ENCODE assay signal across 30 cellular contexts in the genomic region with DNA sequence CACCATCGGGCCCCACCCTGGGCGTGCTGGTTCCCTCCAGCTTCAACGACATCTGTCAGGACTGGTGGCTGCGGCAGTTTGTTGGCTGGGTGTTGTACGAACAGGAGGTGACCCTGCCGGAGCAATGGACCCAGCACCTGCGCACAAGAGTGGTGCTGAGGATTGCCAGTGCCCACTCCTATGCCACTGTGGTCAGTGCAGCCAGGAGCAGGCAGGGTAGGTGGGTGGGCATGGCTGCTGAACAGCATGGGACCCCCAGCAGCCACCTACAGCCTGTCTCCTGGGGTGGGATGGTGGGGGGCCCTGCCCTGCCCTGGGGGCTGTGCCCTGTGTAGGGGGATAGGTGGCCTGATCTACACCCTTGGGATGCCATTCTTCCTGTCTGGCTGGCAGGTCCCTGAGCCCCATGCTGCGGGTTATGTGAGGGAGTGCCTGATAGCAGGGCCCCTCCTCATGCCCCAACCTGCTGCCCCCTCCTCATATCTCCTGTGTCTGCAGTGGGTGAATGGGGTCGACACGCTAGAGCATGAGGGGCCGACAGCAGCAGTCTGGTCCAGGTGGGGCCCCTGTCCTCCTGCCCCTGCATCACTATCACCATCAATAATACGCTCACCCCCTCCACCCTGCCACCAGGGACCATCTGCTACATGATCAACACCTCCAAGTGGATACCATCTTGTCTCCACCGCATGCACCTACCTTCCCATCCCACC. TPM values are rescaled to one million over a fixed set of nuclear protein-coding genes. Genes with fewer than 3 reads are reported as not detected.
"Had no signal": no experiment of that assay in that cellular context is flagged by ENCODE, and none has a peak within 500 bp of the region (broad histone marks: within the 10 kb centered on the region; RNA-seq: fewer than 3 reads in every experiment).

No MANE protein-coding gene starts in this region.

- H3K4me1 Mint-ChIP-seq: activated naive CD4-positive, alpha-beta T cell treated with anti-CD3 and anti-CD28 coated beads, Interleukin-2, amount 10 ng/mL, durations not matched to agents 7 days and 5 days; activated naive CD8-positive, alpha-beta T cell treated with anti-CD3 and anti-CD28 coated beads for 36 hours had no signal

- H3K9me2 ChIP-seq: SK-N-SH had no signal

- H3K36me3 ChIP-seq: Peyer's patch, SJCRH30 had no signal

- H3K27ac Mint-ChIP-seq: activated CD8-positive, alpha-beta T cell treated with anti-CD3 and anti-CD28 coated beads for 36 hours; activated naive CD4-positive, alpha-beta T cell treated with anti-CD3 and anti-CD28 coated beads, Interleukin-2, amount 10 ng/mL, durations not matched to agents 7 days and 5 days; activated naive CD8-positive, alpha-beta T cell treated with anti-CD3 and anti-CD28 coated beads for 36 hours; activated T-cell treated with anti-CD3 and anti-CD28 coated beads, Interleukin-2, amount 50 U/mL, for 72 hours; activated T-helper 2 cell treated with anti-CD3 and anti-CD28 coated beads, Interferon-gamma antibody, Interleukin-2, Interleukin-4, amounts not matched to agents 10 μg/mL and 5 μg/mL and 100 μg/mL, durations not matched to agents 14 hours and 24 hours and 36 hours; T-helper 1 cell treated with Interleukin-12 subunit alpha and Interleukin-12 subunit beta and Interleukin-4 antibody, amounts not matched to agents 30 μg/mL and 1 μg/mL, for 36 hours had no signal

- H3K9me3 ChIP-seq: SJCRH30, SK-N-SH had no signal

- DNase-seq: activated CD4-positive, alpha-beta T cell treated with anti-CD3 and anti-CD28 coated beads for 4 hours; activated CD8-positive, alpha-beta memory T cell treated with anti-CD3 and anti-CD28 coated beads, Interleukin-2, amount 50 U/mL, for 4 hours; activated CD8-positive, alpha-beta T cell treated with anti-CD3 and anti-CD28 coated beads for 36 hours; activated gamma-delta T cell treated with Interleukin-2 at 50 U/mL for 16 hours; activated naive CD4-positive, alpha-beta T cell treated with anti-CD3 and anti-CD28 coated beads, Interleukin-2, amount 10 ng/mL, durations not matched to agents 7 days and 5 days; activated naive CD8-positive, alpha-beta T cell treated with anti-CD3 and anti-CD28 coated beads for 36 hours; activated T-cell treated with anti-CD3 and anti-CD28 coated beads, Interleukin-2, amount 50 U/mL, for 72 hours; IMR-90; KG1; NCI-H1092; NCI-H1417; NCI-H1694; NCI-H2029; NCI-H2107; NCI-H345; NCI-H510A; NCI-H69; NK-92 treated with Interleukin-12 subunit alpha and Interleukin-12 subunit beta, amount 100 ng/mL, for 24 hours; Peyer's patch; Right ventricle myocardium superior; SJCRH30; SK-N-SH; SW 1271 had no signal

- H3K36me3 Mint-ChIP-seq: activated naive CD4-positive, alpha-beta T cell treated with anti-CD3 and anti-CD28 coated beads, Interleukin-2, amount 10 ng/mL, durations not matched to agents 7 days and 5 days had no signal

- H3K4me2 ChIP-seq: SK-N-SH had no signal

- H3K4me3 Mint-ChIP-seq: activated CD8-positive, alpha-beta T cell treated with anti-CD3 and anti-CD28 coated beads for 36 hours; activated naive CD4-positive, alpha-beta T cell treated with anti-CD3 and anti-CD28 coated beads, Interleukin-2, amount 10 ng/mL, durations not matched to agents 7 days and 5 days; activated naive CD8-positive, alpha-beta T cell treated with anti-CD3 and anti-CD28 coated beads for 36 hours; activated T-cell treated with anti-CD3 and anti-CD28 coated beads, Interleukin-2, amount 50 U/mL, for 72 hours; T-helper 1 cell treated with Interleukin-12 subunit alpha and Interleukin-12 subunit beta and Interleukin-4 antibody, amounts not matched to agents 30 μg/mL and 1 μg/mL, for 36 hours had no signal

- ATAC-seq: activated CD4-positive, CD25-positive, alpha-beta regulatory T cell treated with anti-CD3 and anti-CD28 coated beads, Interleukin-2, amount 50 U/mL, for 24 hours; activated CD8-positive, alpha-beta T cell treated with anti-CD3 and anti-CD28 coated beads for 36 hours; activated T-cell treated with anti-CD3 and anti-CD28 coated beads, Interleukin-2, amount 50 U/mL, for 72 hours had no signal

- H3K27me3 ChIP-seq: Peyer's patch, SJCRH30 had no signal

- H3K4me3 ChIP-seq: Peyer's patch, SJCRH30 had no signal

- H3K27me3 Mint-ChIP-seq: activated CD8-positive, alpha-beta T cell treated with anti-CD3 and anti-CD28 coated beads for 36 hours; activated naive CD4-positive, alpha-beta T cell treated with anti-CD3 and anti-CD28 coated beads, Interleukin-2, amount 10 ng/mL, durations not matched to agents 7 days and 5 days; activated naive CD8-positive, alpha-beta T cell treated with anti-CD3 and anti-CD28 coated beads for 36 hours had no signal

- FAIRE-seq: bronchial epithelial cell had no signal

- H3K27ac ChIP-seq: Peyer's patch, RWPE1, SJCRH30 had no signal

- H3K4me1 ChIP-seq: Peyer's patch, SJCRH30 had no signal

RNA-seq across cellular contexts. Expression of gene ZNF727, which starts 56.9 kb away (rescaled TPM):
- total RNA-seq: activated CD8-positive, alpha-beta T cell treated with anti-CD3 and anti-CD28 coated beads for 36 hours; IMR-90; LHCN-M2; MCF 10A had no signal
- polyA plus RNA-seq: IMR-90, SK-N-SH had no signal
